ENCODE assay signal across 19 cellular contexts in the genomic region with DNA sequence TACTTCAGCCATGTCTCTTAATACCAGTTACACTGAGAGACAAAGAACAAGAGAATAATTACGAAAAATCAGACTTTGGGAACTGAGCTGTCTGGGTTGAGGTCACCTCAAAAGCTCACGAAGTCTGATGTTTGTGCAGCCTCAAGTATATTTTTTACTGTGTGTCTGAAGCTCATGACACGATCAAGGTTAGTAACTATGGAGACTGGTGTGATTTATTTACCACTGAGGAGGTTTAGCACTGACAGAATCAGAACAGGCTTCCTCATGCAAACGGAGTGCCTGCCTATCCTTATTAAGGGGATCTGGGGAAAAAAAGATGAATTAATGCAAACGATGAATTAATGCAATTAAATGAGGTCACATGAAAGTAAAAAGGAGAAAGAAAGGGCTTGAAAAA.
DNase-seq lines count a peak whose midpoint lies in the region; ATAC-seq and TF ChIP-seq lines count a peak whose summit lies in the region.
"Had no signal": no experiment of that assay in that cellular context is flagged by ENCODE, and none has a peak within 500 bp of the region (broad histone marks: within the 10 kb centered on the region; RNA-seq: fewer than 3 reads in every experiment).

No MANE protein-coding gene starts in this region.

- H3K4me1 Mint-ChIP-seq in chondrocyte (ENCODE audit: low read depth), result peaks cover 42% of the 10 kb centered on the region

- H3K36me3 Mint-ChIP-seq in chondrocyte (ENCODE audit: low read depth), result no peaks in the 10 kb centered on the region
- H3K36me3 Mint-ChIP-seq: CD4-positive, alpha-beta memory T cell had no signal

- no peaks in the 10 kb centered on the region for H3K27me3 Mint-ChIP-seq in chondrocyte (ENCODE audit: low read depth)
- H3K27me3 Mint-ChIP-seq: CD4-positive, alpha-beta memory T cell had no signal

- no peak overlapping the region for H3K4me3 Mint-ChIP-seq in chondrocyte (ENCODE audit: unreplicated experiment)
- H3K4me3 Mint-ChIP-seq: CD4-positive, alpha-beta memory T cell; H9 had no signal

- H3K27ac Mint-ChIP-seq in chondrocyte (ENCODE audit: unreplicated experiment), result peak overlapping the region; percentile 29

- DNase-seq in NCI-H510A treated with DMSO at 0.1 percent for 48 hours (lab: John Stamatoyannopoulos, UW) (peak; percentile 17), NCI-H510A (lab: John Stamatoyannopoulos, UW) (no peak), chondrocyte (ENCODE audit: low spot score) (no peak), KG1 (lab: John Stamatoyannopoulos, UW) (no peak), epidermal melanocyte (ENCODE audit: insufficient read length, low spot score) (no peak), upper lobe of right lung (no peak)
- DNase-seq in NK-92 treated with Interleukin-12 subunit alpha and Interleukin-12 subunit beta, amount 100 ng/mL, for 24 hours (lab: John Stamatoyannopoulos, UW), result no peak
- DNase-seq: Calu3; CD4-positive, alpha-beta memory T cell; DMS79 treated with DMSO at 0.1 percent for 48 hours; H9; NCI-H1436; NCI-H2029; NCI-H2171 treated with DMSO at 0.1 percent for 48 hours; NCI-H446 treated with DMSO at 0.1 percent for 48 hours; Peyer's patch; Right ventricle myocardium superior had no signal

- H3K36me3 ChIP-seq in mesodermal cell (ENCODE audit: control insufficient read depth, insufficient read depth, low read length) (no peaks in the 10 kb centered on the region), upper lobe of right lung (no peaks in the 10 kb centered on the region)
- H3K36me3 ChIP-seq: Peyer's patch had no signal

- 90 to 100% methylated on average over 5 of the region's 5 CpGs for WGBS in mesodermal cell (ENCODE audit: insufficient coverage in 2 of 2), 2 experiments

- H3K27me3 ChIP-seq in upper lobe of right lung, result no peaks in the 10 kb centered on the region
- H3K27me3 ChIP-seq: Peyer's patch had no signal

- ATAC-seq in upper lobe of right lung, result no peak

- H3K9me3 ChIP-seq in mesodermal cell (ENCODE audit: control insufficient read depth, low read length), result no peaks in the 10 kb centered on the region
- no peaks in the 10 kb centered on the region for H3K9me3 ChIP-seq in upper lobe of right lung
- H3K9me3 ChIP-seq: Peyer's patch had no signal

- H3K4me1 ChIP-seq in mesodermal cell (ENCODE audit: control insufficient read depth, insufficient read depth, low read length, poor library complexity, severe bottlenecking) (peaks cover 3% of the 10 kb centered on the region), upper lobe of right lung (no peaks in the 10 kb centered on the region)
- H3K4me1 ChIP-seq: Peyer's patch had no signal

- peak overlapping the region; percentile 23 for H3K27ac ChIP-seq in mesodermal cell (ENCODE audit: low read depth, low read length, severe bottlenecking)
- H3K27ac ChIP-seq in upper lobe of right lung, result no peak overlapping the region
- H3K27ac ChIP-seq: 22Rv1, Peyer's patch had no signal

- TF ChIP-seq CTCF in chondrocyte (IDR thresholded peaks at IDR 0.05) (no peak), upper lobe of right lung (IDR thresholded peaks at IDR 0.05) (no peak)

- intact Hi-C loops in upper lobe of right lung (cut with DNase I), result no loop called here

- H3K9me3 Mint-ChIP-seq in chondrocyte (ENCODE audit: low read depth), result no peaks in the 10 kb centered on the region
- H3K9me3 Mint-ChIP-seq: H9 had no signal

- no peak overlapping the region for H3K4me3 ChIP-seq in mesodermal cell (ENCODE audit: extremely low read depth, insufficient read depth, low read length, poor library complexity, severe bottlenecking)
- no peak overlapping the region for H3K4me3 ChIP-seq in upper lobe of right lung
- H3K4me3 ChIP-seq: Peyer's patch had no signal
